ENCODE assay signal across 27 cellular contexts in genomic region chr2:44295113-44295512, GRCh38. TPM values are rescaled to one million over a fixed set of nuclear protein-coding genes. Genes with fewer than 3 reads are reported as not detected.
"Had no signal": no experiment of that assay in that cellular context is flagged by ENCODE, and none has a peak within 500 bp of the region (broad histone marks: within the 10 kb centered on the region; RNA-seq: fewer than 3 reads in every experiment).

No MANE protein-coding gene starts in this region.

- H3K9me3 ChIP-seq: esophagus muscularis mucosa, heart right ventricle, left ventricle myocardium inferior, sigmoid colon, tibial nerve had no signal

- H3K4me1 Mint-ChIP-seq: stimulated activated memory B cell treated with anti-CD40 and anti-IgM and Interleukin-4, amounts not matched to agents 10 μg/mL and 1 μg/mL and 100 μg/mL, for 72 hours had no signal

- ATAC-seq: activated CD8-positive, alpha-beta T cell treated with anti-CD3 and anti-CD28 coated beads for 36 hours; activated T-cell treated with anti-CD3 and anti-CD28 coated beads, Interleukin-2, amount 50 U/mL, for 4 hours; activated T-helper 17 cell treated with anti-CD3 and anti-CD28 coated beads, Interleukin-2, amount 50 U/mL, for 72 hours; foreskin keratinocyte; heart right ventricle; naive thymus-derived CD4-positive, alpha-beta T cell; stimulated activated memory B cell treated with anti-CD40 and anti-IgM and Interleukin-4, amounts not matched to agents 10 μg/mL and 1 μg/mL and 100 μg/mL, for 72 hours; stimulated activated naive CD8-positive, alpha-beta T cell treated with anti-CD3 and anti-CD28 coated beads, Interleukin-15, amount 100 ng/mL, for 72 hours; T-helper 17 cell had no signal

- DNase-seq: activated B cell treated with CpG ODN at 0.5 μM for 24 hours; activated CD4-positive, alpha-beta T cell treated with anti-CD3 and anti-CD28 coated beads, Interleukin-2, amount 50 U/mL, for 1 hour; activated gamma-delta T cell treated with Interleukin-2 at 50 U/mL for 16 hours; activated naive CD4-positive, alpha-beta T cell treated with anti-CD3 and anti-CD28 coated beads, Interleukin-2, amount 50 U/mL, for 16 hours; activated T-cell treated with anti-CD3 and anti-CD28 coated beads, Interleukin-2, amount 50 U/mL, for 4 hours; amniotic stem cell; dermis blood vessel endothelial cell; effector CD4-positive, alpha-beta T cell; foreskin keratinocyte; heart right ventricle; left ventricle myocardium inferior; midbrain; sigmoid colon; stimulated activated CD4-positive, alpha-beta T cell treated with anti-CD3 and anti-CD28 coated beads, Interleukin-1b, Interleukin-23, amount 100 ng/mL, for 48 hours; stimulated activated CD4-positive, alpha-beta T cell treated with anti-CD3 and anti-CD28 coated beads, Interleukin-4, amount 100 ng/mL, for 4 hours; stimulated activated naive CD8-positive, alpha-beta T cell treated with anti-CD3 and anti-CD28 coated beads, Interleukin-15, amount 100 ng/mL, for 72 hours; T-helper 17 cell; T1000 had no signal

- H3K9me3 Mint-ChIP-seq: activated B cell treated with CpG ODN at 0.5 μM for 24 hours; activated CD8-positive, alpha-beta T cell treated with anti-CD3 and anti-CD28 coated beads for 36 hours; activated T-cell treated with anti-CD3 and anti-CD28 coated beads, Interleukin-2, amount 50 U/mL, for 4 hours; activated T-helper 17 cell treated with anti-CD3 and anti-CD28 coated beads, Interleukin-2, amount 50 U/mL, for 72 hours; stimulated activated memory B cell treated with anti-CD40 and anti-IgM and Interleukin-4, amounts not matched to agents 10 μg/mL and 1 μg/mL and 100 μg/mL, for 72 hours; stimulated activated naive CD8-positive, alpha-beta T cell treated with anti-CD3 and anti-CD28 coated beads, Interleukin-15, amount 100 ng/mL, for 72 hours had no signal

- H3K36me3 ChIP-seq: esophagus muscularis mucosa, heart right ventricle, left ventricle myocardium inferior, sigmoid colon, tibial nerve had no signal

- H3K4me3 ChIP-seq: esophagus muscularis mucosa, heart right ventricle, left ventricle myocardium inferior, sigmoid colon, smooth muscle cell, tibial nerve had no signal

- H3K27me3 ChIP-seq: tibial nerve had no signal

- H3K4me2 ChIP-seq: smooth muscle cell had no signal

- H3K27ac ChIP-seq: esophagus muscularis mucosa, foreskin keratinocyte, heart right ventricle, left ventricle myocardium inferior, sigmoid colon, tibial nerve had no signal

- H3K27ac Mint-ChIP-seq: activated B cell treated with CpG ODN at 0.5 μM for 24 hours; activated CD8-positive, alpha-beta T cell treated with anti-CD3 and anti-CD28 coated beads for 36 hours; activated T-helper 17 cell treated with anti-CD3 and anti-CD28 coated beads, Interleukin-2, amount 50 U/mL, for 72 hours; stimulated activated memory B cell treated with anti-CD40 and anti-IgM and Interleukin-4, amounts not matched to agents 10 μg/mL and 1 μg/mL and 100 μg/mL, for 72 hours; T-helper 17 cell had no signal

- H3K36me3 Mint-ChIP-seq: stimulated activated memory B cell treated with anti-CD40 and anti-IgM and Interleukin-4, amounts not matched to agents 10 μg/mL and 1 μg/mL and 100 μg/mL, for 72 hours had no signal

- H3K4me3 Mint-ChIP-seq: activated B cell treated with CpG ODN at 0.5 μM for 24 hours; activated CD8-positive, alpha-beta T cell treated with anti-CD3 and anti-CD28 coated beads for 36 hours; activated T-cell treated with anti-CD3 and anti-CD28 coated beads, Interleukin-2, amount 50 U/mL, for 4 hours; activated T-helper 17 cell treated with anti-CD3 and anti-CD28 coated beads, Interleukin-2, amount 50 U/mL, for 72 hours; naive thymus-derived CD4-positive, alpha-beta T cell; stimulated activated memory B cell treated with anti-CD40 and anti-IgM and Interleukin-4, amounts not matched to agents 10 μg/mL and 1 μg/mL and 100 μg/mL, for 72 hours; stimulated activated naive CD8-positive, alpha-beta T cell treated with anti-CD3 and anti-CD28 coated beads, Interleukin-15, amount 100 ng/mL, for 72 hours; T-helper 17 cell had no signal

RNA-seq across cellular contexts. Expression of gene SLC3A1, which starts 19.8 kb away (rescaled TPM):
- total RNA-seq: activated T-cell treated with anti-CD3 and anti-CD28 coated beads, Interleukin-2, amount 50 U/mL, for 4 hours; activated T-helper 17 cell treated with anti-CD3 and anti-CD28 coated beads, Interleukin-2, amount 50 U/mL, for 72 hours; foreskin keratinocyte; glomerular endothelial cell; left ventricle myocardium inferior; lung microvascular endothelial cell; smooth muscle cell had no signal
- polyA plus RNA-seq: foreskin keratinocyte had no signal
